Comparison of ENCODE assay signal across 8 cellular contexts in the genomic region with DNA sequence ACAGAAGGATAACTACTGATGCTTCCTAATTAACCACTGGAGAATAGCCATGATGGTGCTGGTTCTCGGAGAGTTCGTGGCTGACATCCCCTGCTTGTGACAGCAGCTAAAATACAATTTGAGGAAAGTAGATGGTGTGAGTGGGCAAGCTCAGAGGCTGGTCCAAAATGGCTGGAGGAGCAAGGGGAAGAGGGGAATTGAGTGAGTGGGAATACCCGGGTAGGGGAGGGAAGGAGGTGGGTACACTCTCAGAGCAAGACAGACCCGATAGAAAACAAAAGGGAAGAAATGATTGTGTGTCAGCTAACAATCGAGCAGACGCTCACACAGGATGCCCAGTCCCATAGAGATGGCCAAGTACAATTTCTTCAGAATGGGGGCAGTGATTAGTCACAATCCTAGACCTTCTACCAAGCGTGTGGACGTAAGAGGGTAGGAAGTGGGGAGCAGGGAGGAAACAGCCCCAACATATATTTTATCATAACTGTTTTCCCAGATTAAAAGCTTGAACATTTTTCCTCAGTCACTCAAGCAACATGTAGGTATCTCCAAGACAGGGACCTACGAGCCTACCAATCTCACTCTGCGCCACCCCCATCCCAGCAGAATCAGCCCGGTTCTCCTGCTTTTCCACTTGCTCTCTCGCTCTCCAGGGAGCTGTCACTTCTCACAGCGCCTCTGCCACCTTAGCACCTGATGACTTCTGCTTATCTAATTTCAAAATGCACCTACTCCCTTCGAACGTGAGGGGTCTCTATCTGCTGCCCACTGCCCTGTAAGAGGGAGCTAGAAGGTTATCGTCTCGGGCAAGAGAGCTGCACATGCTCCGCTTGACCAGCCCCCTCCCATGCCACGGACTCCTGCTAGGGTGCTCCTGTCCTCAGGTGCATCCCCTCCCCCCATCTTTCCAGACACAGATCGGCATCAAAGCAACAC. TPM values are rescaled to one million over a fixed set of nuclear protein-coding genes. Genes with fewer than 3 reads are reported as not detected.
DNase-seq lines count a peak whose midpoint lies in the region; ATAC-seq and TF ChIP-seq lines count a peak whose summit lies in the region.

No MANE protein-coding gene starts in this region.

- H3K4me1 Mint-ChIP-seq in brain, result peaks cover 59% of the 10 kb centered on the region

- intact Hi-C loops in heart right ventricle (cut with DNase I), result loop anchor here in 2 of 10 donors (5.0 kb wide), 1 partner anchor 52 kb away; no protein-coding TSS in a partner anchor
- intact Hi-C loops in left ventricle myocardium superior (cut with micrococcal nuclease), result no loop called here
- intact Hi-C loops in upper lobe of right lung (cut with DNase I), result no loop called here

- H3K36me3 ChIP-seq in heart right ventricle (no peaks in the 10 kb centered on the region), muscle layer of duodenum (ENCODE audit: control insufficient read depth in 1 of 2, insufficient read depth in 2 of 2, low read length in 2 of 2) (no peaks in the 10 kb centered on the region), upper lobe of right lung (no peaks in the 10 kb centered on the region)

- peak overlapping the region; percentile 54 to 98 (median 90) for H3K27ac Mint-ChIP-seq in brain

- 45 to 46% methylated on average over 20 of the region's 20 CpGs for WGBS in heart right ventricle, 2 donors

- no peak for DNase-seq in heart right ventricle
- DNase-seq in left ventricle myocardium superior, result no peak
- no peak for DNase-seq in upper lobe of right lung
- no peak for DNase-seq in NCI-H128 (lab: John Stamatoyannopoulos, UW; ENCODE audit: unreplicated experiment)

- H3K27ac ChIP-seq in heart right ventricle (peak overlapping the region; percentile 13 to 82 (median 67)), muscle layer of duodenum (ENCODE audit: low read length) (no peak overlapping the region), upper lobe of right lung (no peak overlapping the region)

- no peaks in the 10 kb centered on the region for H3K27me3 ChIP-seq in heart right ventricle
- H3K27me3 ChIP-seq in muscle layer of duodenum (ENCODE audit: low read depth, low read length), result no peaks in the 10 kb centered on the region
- H3K27me3 ChIP-seq in upper lobe of right lung, result no peaks in the 10 kb centered on the region

- H3K4me1 ChIP-seq in heart right ventricle (peaks cover 0 to 68% (median 35%) of the 10 kb centered on the region in 9 donors), muscle layer of duodenum (ENCODE audit: control insufficient read depth in 1 of 2, insufficient read depth in 2 of 2, low read length in 2 of 2) (peaks cover 0 to 20% of the 10 kb centered on the region in 2 donors), upper lobe of right lung (peaks cover 27% of the 10 kb centered on the region)

- peaks cover 20% of the 10 kb centered on the region for H3K27me3 Mint-ChIP-seq in brain

- H3K4me3 ChIP-seq in heart right ventricle (peak overlapping the region; percentile 50 to 81 (median 70)), muscle layer of duodenum (ENCODE audit: low read depth in 1 of 2, low read length in 2 of 2) (peak overlapping the region; percentile 66 to 81), upper lobe of right lung (peak overlapping the region; percentile 61)

- H3K4me3 Mint-ChIP-seq in brain, result peak overlapping the region; percentile 89 to 92 (median 90)

- H3K36me3 Mint-ChIP-seq in brain, result peaks cover 22% of the 10 kb centered on the region

- no peaks in the 10 kb centered on the region for H3K9me3 ChIP-seq in heart right ventricle
- no peaks in the 10 kb centered on the region for H3K9me3 ChIP-seq in muscle layer of duodenum (ENCODE audit: control insufficient read depth in 1 of 2, low read length in 2 of 2)
- no peaks in the 10 kb centered on the region for H3K9me3 ChIP-seq in upper lobe of right lung

- TF ChIP-seq CTCF in heart right ventricle (IDR thresholded peaks at IDR 0.05) (no peak), brain (conservative IDR thresholded peaks at IDR 0.05) (peak in 1 of 2 experiments; percentile 35), upper lobe of right lung (IDR thresholded peaks at IDR 0.05) (no peak)

- peak in 1 of 8 donors; percentile 16 for ATAC-seq in heart right ventricle
- ATAC-seq in left ventricle myocardium superior, result no peak
- no peak for ATAC-seq in upper lobe of right lung
- no peak for ATAC-seq in GM18498 (IDR thresholded peaks at IDR 0.05; ENCODE audit: unreplicated experiment)
- ATAC-seq in esophagus mucosa, result no peak

- peaks cover 0 to 13% (median 6%) of the 10 kb centered on the region in 5 experiments for H3K9me3 Mint-ChIP-seq in brain

RNA-seq across cellular contexts. Expression of a gene that starts 26.2 kb away (rescaled TPM):
- total RNA-seq in heart right ventricle, result 10 to 100 TPM in 1 of 10 donors, 1 to 10 TPM in 9; 2.0 to 14.5 (median 4.6) TPM
- 1 to 10 TPM; 1.2 to 1.4 TPM for polyA plus RNA-seq in heart right ventricle
- 3.6 TPM for total RNA-seq in left ventricle myocardium superior
- 13.6 TPM for polyA plus RNA-seq in brain (ENCODE audit: insufficient read depth, low read depth, low replicate concordance)
- 25.6 TPM for total RNA-seq in upper lobe of right lung
- total RNA-seq in esophagus mucosa, result 2.1 TPM

Comparison
In these comparisons a context has a peak if more than half of its experiments do, and no peak if none do; other contexts are left out.
1. H3K27ac ChIP-seq: peak in heart right ventricle (10 of 10); none in muscle layer of duodenum (single experiment) and upper lobe of right lung (single experiment).
2. Peak in every context shown above with its lines, with median percentiles within 50 percentile points of each other: H3K4me3 ChIP-seq.